ENCODE assay signal across 9 cellular contexts in genomic region chr2:72147971-72148369, GRCh38. TPM values are rescaled to one million over a fixed set of nuclear protein-coding genes. Genes with fewer than 3 reads are reported as not detected.
DNase-seq lines count a peak whose midpoint lies in the region; FAIRE-seq and TF ChIP-seq lines count a peak whose summit lies in the region.
"Had no signal": no experiment of that assay in that cellular context is flagged by ENCODE, and none has a peak within 500 bp of the region (broad histone marks: within the 10 kb centered on the region; RNA-seq: fewer than 3 reads in every experiment).

No MANE protein-coding gene starts in this region.

- peak overlapping the region; percentile 18 for H3K4me3 ChIP-seq in ectodermal cell (ENCODE audit: insufficient read depth, low read depth, low read length)
- peak overlapping the region; percentile 29 for H3K4me3 ChIP-seq in neuron (ENCODE audit: low read length)
- peak overlapping the region in 1 of 2 donors; percentile 37 for H3K4me3 ChIP-seq in small intestine (ENCODE audit: low read depth in 1 of 2, low read length in 2 of 2)

- H2AFZ ChIP-seq in neuron (ENCODE audit: low read depth, low read length): no peak overlapping the region

- H3K9me3 ChIP-seq in ectodermal cell (ENCODE audit: control insufficient read depth, low read length) (no peaks in the 10 kb centered on the region), neuron (ENCODE audit: low read length) (peaks cover 2% of the 10 kb centered on the region), small intestine (ENCODE audit: control insufficient read depth, low read depth) (no peaks in the 10 kb centered on the region)

- no peak for TF ChIP-seq RAD21 in Ishikawa (IDR thresholded peaks at IDR 0.05; ENCODE audit: low read depth)

- H3K27me3 ChIP-seq in ectodermal cell (ENCODE audit: control insufficient read depth, insufficient read depth, low read length, poor library complexity, severe bottlenecking) (peaks cover 85% of the 10 kb centered on the region), neuron (ENCODE audit: insufficient read depth, low read length) (peaks cover 66% of the 10 kb centered on the region), small intestine (ENCODE audit: control insufficient read depth in 2 of 2, insufficient read depth in 2 of 2, low read length in 2 of 2) (peaks cover 4 to 20% of the 10 kb centered on the region in 2 donors)

- FAIRE-seq in small intestine (lab: Jason Lieb, UNC) (no peak), GM19239 (lab: Jason Lieb, UNC) (no peak)

- 1 to 2% methylated on average over 12 of the region's 12 CpGs for WGBS in ectodermal cell, 2 experiments
- 0 to 5% (median 3%) methylated on average over 12 of the region's 12 CpGs for WGBS in small intestine, 3 donors

- H3K4me1 ChIP-seq in ectodermal cell (ENCODE audit: control insufficient read depth, insufficient read depth, low read length) (peaks cover 27% of the 10 kb centered on the region), neuron (ENCODE audit: insufficient read depth, low read length) (peaks cover 50% of the 10 kb centered on the region), small intestine (ENCODE audit: control insufficient read depth in 2 of 2, insufficient read depth in 1 of 2, low read depth in 1 of 2, low read length in 1 of 2) (peaks cover 2 to 13% of the 10 kb centered on the region in 2 donors)

- TF ChIP-seq EP300 in Ishikawa (IDR thresholded peaks at IDR 0.05; ENCODE audit: borderline replicate concordance): no peak

- H3K27ac ChIP-seq in ectodermal cell (ENCODE audit: insufficient read depth, low read depth, low read length, poor library complexity, severe bottlenecking): no peak overlapping the region
- H3K27ac ChIP-seq in small intestine (ENCODE audit: low read depth in 1 of 2, low read length in 1 of 2): no peak overlapping the region

- DNase-seq in Ammon's horn (ENCODE audit: low spot score) (peak; percentile 0), DMS79 (lab: John Stamatoyannopoulos, UW) (no peak), small intestine (no peak), SIG-M5 (lab: John Stamatoyannopoulos, UW) (no peak), GM19239 (ENCODE audit: insufficient read length, low spot score) (no peak)
- DNase-seq: NCI-H1436 had no signal

- H3K36me3 ChIP-seq in ectodermal cell (ENCODE audit: control insufficient read depth, insufficient read depth, low read length) (no peaks in the 10 kb centered on the region), neuron (ENCODE audit: insufficient read depth, low read length) (no peaks in the 10 kb centered on the region), small intestine (ENCODE audit: control insufficient read depth in 2 of 2, insufficient read depth in 2 of 2, low read length in 2 of 2) (no peaks in the 10 kb centered on the region)

TF ChIP-seq in Ishikawa, 13 proteins besides CTCF, POLR2A, EP300 and RAD21:
- TF ChIP-seq MAX (IDR thresholded peaks at IDR 0.05): peak; percentile 3; the same call in 1 of the 2 replicates
- TF ChIP-seq REST (IDR thresholded peaks at IDR 0.05; ENCODE audit: low read depth): no peak
- no peak for TF ChIP-seq TAF1 (IDR thresholded peaks at IDR 0.05; ENCODE audit: low read depth)
- TF ChIP-seq CEBPB (IDR thresholded peaks at IDR 0.05): no peak
- TF ChIP-seq TCF12 (IDR thresholded peaks at IDR 0.05; ENCODE audit: low read depth): no peak

RNA-seq across cellular contexts. Expression of gene CYP26B1, which starts 0.3 kb away (rescaled TPM):
- polyA plus RNA-seq in ectodermal cell (2013, experiment 1 of 4): 2.0 TPM
- polyA plus RNA-seq in ectodermal cell (2013, experiment 2 of 4): 1.3 TPM
- 2.3 TPM for polyA plus RNA-seq in ectodermal cell (2013, experiment 3 of 4)
- polyA plus RNA-seq in ectodermal cell (2013, experiment 4 of 4): 1.7 TPM
- polyA plus RNA-seq in small intestine: 1 to 10 TPM in 1 of 3 donors, under 1 TPM in 2; 0.22 to 6.2 (median 0.81) TPM
